ENCODE assay signal across 12 cellular contexts in the genomic region with DNA sequence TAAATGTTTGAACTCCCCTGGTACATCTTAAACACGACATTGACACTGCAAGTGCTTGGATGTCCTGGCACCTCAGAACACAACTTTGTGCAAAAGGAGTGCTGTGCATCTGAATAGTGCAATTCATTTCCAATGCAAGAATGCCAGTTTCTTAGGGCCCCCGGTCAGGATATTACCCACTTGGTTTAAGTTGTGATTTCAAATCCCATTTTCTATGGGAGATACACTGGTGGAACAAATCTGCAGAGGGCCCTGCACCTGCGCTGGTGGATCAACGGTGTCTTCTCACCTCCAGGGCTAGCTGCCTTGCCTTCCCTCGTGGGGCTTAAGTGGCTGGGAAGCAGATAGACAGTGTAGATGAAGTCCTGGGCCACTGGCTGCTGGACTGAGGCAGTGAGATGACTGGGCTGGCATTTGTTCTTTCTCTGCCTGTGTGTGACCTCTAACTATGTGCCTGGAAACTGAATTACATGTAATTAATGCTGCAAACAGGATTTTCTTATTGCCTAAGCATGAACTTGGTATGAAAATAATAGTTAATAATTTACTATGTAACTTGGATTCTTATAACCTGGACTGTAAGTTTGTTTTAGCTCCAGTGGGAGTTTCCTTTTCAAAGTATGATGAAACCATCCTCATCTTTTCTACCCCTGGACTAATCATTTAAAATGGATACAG. TPM values are rescaled to one million over a fixed set of nuclear protein-coding genes. Genes with fewer than 3 reads are reported as not detected.
DNase-seq lines count a peak whose midpoint lies in the region; ATAC-seq and TF ChIP-seq lines count a peak whose summit lies in the region.
"Had no signal": no experiment of that assay in that cellular context is flagged by ENCODE, and none has a peak within 500 bp of the region (broad histone marks: within the 10 kb centered on the region; RNA-seq: fewer than 3 reads in every experiment).

No MANE protein-coding gene starts in this region.

- DNase-seq in activated naive CD4-positive, alpha-beta T cell treated with anti-CD3 and anti-CD28 coated beads for 36 hours, result no peak
- DNase-seq in activated naive CD4-positive, alpha-beta T cell treated with Interleukin-2 at 50 U/mL for 16 hours, result no peak
- DNase-seq in chondrocyte (ENCODE audit: low spot score) (no peak), mesenteric fat pad (ENCODE audit: low spot score) (peak; percentile 57), upper lobe of right lung (no peak), NCI-H2196 treated with DMSO at 0.1 percent for 48 hours (lab: John Stamatoyannopoulos, UW; ENCODE audit: unreplicated experiment) (no peak), midbrain (lab: John Stamatoyannopoulos, UW) (no peak), GDM1 (lab: John Stamatoyannopoulos, UW) (no peak)
- DNase-seq: BE2C; NCI-H1930; stimulated activated CD8-positive, alpha-beta memory T cell treated with anti-CD3 and anti-CD28 coated beads, Interleukin-4, amount 100 ng/mL, for 48 hours had no signal

- CTCF ChIA-PET in activated naive CD4-positive, alpha-beta T cell treated with anti-CD3 and anti-CD28 coated beads for 36 hours (lab: Charles Lee), result no interaction called here

- peaks cover 56% of the 10 kb centered on the region for H3K36me3 Mint-ChIP-seq in activated naive CD4-positive, alpha-beta T cell treated with anti-CD3 and anti-CD28 coated beads for 36 hours (ENCODE audit: low read depth)
- peaks cover 21% of the 10 kb centered on the region for H3K36me3 Mint-ChIP-seq in chondrocyte (ENCODE audit: low read depth)

- H3K4me3 Mint-ChIP-seq in activated naive CD4-positive, alpha-beta T cell treated with anti-CD3 and anti-CD28 coated beads for 36 hours, result no peak overlapping the region
- H3K4me3 Mint-ChIP-seq in chondrocyte (ENCODE audit: unreplicated experiment), result no peak overlapping the region

- peaks cover 34% of the 10 kb centered on the region for H3K36me3 ChIP-seq in upper lobe of right lung

- TF ChIP-seq CTCF in chondrocyte (IDR thresholded peaks at IDR 0.05) (no peak), upper lobe of right lung (IDR thresholded peaks at IDR 0.05) (no peak)

- H3K4me1 Mint-ChIP-seq in activated naive CD4-positive, alpha-beta T cell treated with anti-CD3 and anti-CD28 coated beads for 36 hours (ENCODE audit: low read depth), result peaks cover 86% of the 10 kb centered on the region
- peaks cover 93% of the 10 kb centered on the region for H3K4me1 Mint-ChIP-seq in chondrocyte (ENCODE audit: low read depth)

- peak; percentile 62 for ATAC-seq in upper lobe of right lung

- peak overlapping the region; percentile 43 for H3K27ac Mint-ChIP-seq in activated naive CD4-positive, alpha-beta T cell treated with anti-CD3 and anti-CD28 coated beads for 36 hours
- peak overlapping the region; percentile 88 for H3K27ac Mint-ChIP-seq in chondrocyte (ENCODE audit: unreplicated experiment)

- H3K4me1 ChIP-seq in upper lobe of right lung, result peaks cover 71% of the 10 kb centered on the region

- intact Hi-C loops in activated naive CD4-positive, alpha-beta T cell treated with anti-CD3 and anti-CD28 coated beads for 36 hours (cut with micrococcal nuclease), result no loop called here
- intact Hi-C loops in upper lobe of right lung (cut with DNase I), result no loop called here

- no peaks in the 10 kb centered on the region for H3K9me3 ChIP-seq in upper lobe of right lung
- H3K9me3 ChIP-seq: BE2C had no signal

- H3K27me3 Mint-ChIP-seq in activated naive CD4-positive, alpha-beta T cell treated with anti-CD3 and anti-CD28 coated beads for 36 hours (ENCODE audit: low read depth), result no peaks in the 10 kb centered on the region
- H3K27me3 Mint-ChIP-seq in chondrocyte (ENCODE audit: low read depth), result no peaks in the 10 kb centered on the region

- no peaks in the 10 kb centered on the region for H3K9me3 Mint-ChIP-seq in activated naive CD4-positive, alpha-beta T cell treated with anti-CD3 and anti-CD28 coated beads for 36 hours
- no peaks in the 10 kb centered on the region for H3K9me3 Mint-ChIP-seq in chondrocyte (ENCODE audit: low read depth)

- H3K27me3 ChIP-seq in upper lobe of right lung, result no peaks in the 10 kb centered on the region
- H3K27me3 ChIP-seq: BE2C had no signal

- no peak overlapping the region for H3K27ac ChIP-seq in upper lobe of right lung

- no peak overlapping the region for H3K4me3 ChIP-seq in upper lobe of right lung
- H3K4me3 ChIP-seq: skin epidermis had no signal

RNA-seq across cellular contexts. Expression of gene HAPSTR1, which starts 20.9 kb away (rescaled TPM):
- 10 to 100 TPM; 41.2 to 42.6 TPM for total RNA-seq in activated naive CD4-positive, alpha-beta T cell treated with anti-CD3 and anti-CD28 coated beads for 36 hours
- total RNA-seq in chondrocyte (82.5 to 84.3 TPM (median 83.0 TPM) in 3 replicates), mesenteric fat pad (57.7 TPM), upper lobe of right lung (49.7 TPM)
